In the genomic region with DNA sequence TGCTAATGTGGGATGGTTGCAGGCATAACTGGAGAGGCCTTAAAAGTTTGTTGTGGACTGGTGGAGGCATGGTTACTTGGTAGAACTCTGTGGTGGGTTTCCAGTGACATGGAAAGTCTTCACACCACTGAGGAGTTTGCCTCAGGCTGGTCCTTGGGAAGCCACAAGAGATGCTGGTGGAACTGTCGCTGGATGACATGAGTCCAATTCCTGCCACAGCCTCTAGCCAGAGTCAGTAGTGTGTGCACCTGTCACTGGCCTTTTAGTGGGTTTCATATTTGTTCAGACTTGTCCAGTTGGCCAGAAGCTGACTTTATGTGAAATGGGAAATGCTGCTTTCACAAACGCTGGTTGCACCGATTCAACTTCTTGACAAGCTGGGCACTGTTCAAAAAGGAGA, we compare ENCODE assay signal across 26 cellular contexts. TPM values are rescaled to one million over a fixed set of nuclear protein-coding genes. Genes with fewer than 3 reads are reported as not detected.
"Had no signal": no experiment of that assay in that cellular context is flagged by ENCODE, and none has a peak within 500 bp of the region (broad histone marks: within the 10 kb centered on the region; RNA-seq: fewer than 3 reads in every experiment).

No MANE protein-coding gene starts in this region.

- H3K4me2 ChIP-seq: neural progenitor cell had no signal

- H3K27me3 ChIP-seq: neural progenitor cell, ovary, spleen, tibial nerve, uterus had no signal

- H2AFZ ChIP-seq: neural progenitor cell had no signal

- H3K9me3 ChIP-seq: ovary, uterus had no signal

- H3K4me1 ChIP-seq: left ventricle myocardium inferior, neural progenitor cell, spleen, tibial nerve, uterus had no signal

- H3K27ac ChIP-seq: left ventricle myocardium inferior, neural progenitor cell, ovary, tibial nerve, uterus had no signal

- H3K36me3 ChIP-seq: left ventricle myocardium inferior, neural progenitor cell, ovary, spleen, uterus had no signal

- H3K4me3 ChIP-seq: left ventricle myocardium inferior, neural progenitor cell, ovary, spleen, tibial nerve, uterus had no signal

- ATAC-seq: natural killer cell; right cardiac atrium; sciatic nerve; stimulated activated memory B cell treated with anti-CD40 and anti-IgM and Interleukin-4, amounts not matched to agents 10 μg/mL and 1 μg/mL and 100 μg/mL, for 72 hours; stimulated activated naive CD8-positive, alpha-beta T cell treated with anti-CD3 and anti-CD28 coated beads, Interleukin-15, amount 100 ng/mL, for 72 hours had no signal

- H3K9ac ChIP-seq: neural progenitor cell had no signal

- DNase-seq: hypothalamus; immature natural killer cell; kidney; left ventricle myocardium inferior; mesenchymal stem cell; naive B cell; natural killer cell; nephron progenitor cell; ovary; retina; right cardiac atrium; small intestine; spleen; stimulated activated CD4-positive, alpha-beta T cell treated with anti-CD3 and anti-CD28 coated beads, Interleukin-1b, Interleukin-23, amount 100 ng/mL, for 48 hours; stimulated activated CD4-positive, alpha-beta T cell treated with anti-CD3 and anti-CD28 coated beads, Interleukin-2, amount 100 ng/mL, for 48 hours; stimulated activated CD4-positive, alpha-beta T cell treated with anti-CD3 and anti-CD28 coated beads, Interleukin-4, amount 100 ng/mL, for 4 hours; stimulated activated CD8-positive, alpha-beta memory T cell treated with anti-CD3 and anti-CD28 coated beads, Interleukin-4, amount 100 ng/mL, for 48 hours; stimulated activated naive CD4-positive, alpha-beta T cell treated with Interleukin-2 at 50 U/mL for 16 hours; stimulated activated naive CD8-positive, alpha-beta T cell treated with anti-CD3 and anti-CD28 coated beads, Interleukin-15, amount 100 ng/mL, for 72 hours; substantia nigra; uterus had no signal

RNA-seq across cellular contexts. Expression of gene SRSF12, which starts 13.7 kb away (rescaled TPM):
- total RNA-seq: left ventricle myocardium inferior, lung microvascular endothelial cell had no signal
